Comparison of ENCODE assay signal across 18 cellular contexts in genomic region chr6:52534363-52534762, GRCh38.
"Had no signal": no experiment of that assay in that cellular context is flagged by ENCODE, and none has a peak within 500 bp of the region (broad histone marks: within the 10 kb centered on the region; RNA-seq: fewer than 3 reads in every experiment).

No MANE protein-coding gene starts in this region.

- H3K4me1 ChIP-seq: body of pancreas, prostate gland had no signal

- H3K36me3 ChIP-seq: prostate gland, transverse colon, vagina had no signal

- H3K9me3 ChIP-seq: body of pancreas, esophagus squamous epithelium, prostate gland, transverse colon, vagina had no signal

- DNase-seq: activated effector memory CD4-positive, alpha-beta T cell treated with Interleukin-2 at 50 U/mL for 16 hours; activated naive CD4-positive, alpha-beta T cell treated with anti-CD3 and anti-CD28 coated beads, Interleukin-2, amount 50 U/mL, for 16 hours; body of pancreas; esophagus squamous epithelium; foreskin keratinocyte; kidney glomerular epithelial cell; mesendoderm; natural killer cell; nucleus accumbens; right cardiac atrium; stimulated activated CD4-positive, alpha-beta T cell treated with anti-CD3 and anti-CD28 coated beads, Interleukin-4, amount 100 ng/mL, for 24 hours; T-helper 9 cell; transverse colon had no signal

- H3K27me3 Mint-ChIP-seq: central memory CD8-positive, alpha-beta T cell had no signal

- ATAC-seq: body of pancreas, foreskin keratinocyte, right cardiac atrium had no signal

- H3K36me3 Mint-ChIP-seq: natural killer cell had no signal

- H3K27ac ChIP-seq: body of pancreas, coronary artery, esophagus squamous epithelium, foreskin keratinocyte, prostate gland, skin epidermis, vagina had no signal

- H3K27me3 ChIP-seq: body of pancreas, esophagus squamous epithelium, foreskin keratinocyte, transverse colon, vagina had no signal

- H3K9me3 Mint-ChIP-seq: central memory CD8-positive, alpha-beta T cell; natural killer cell had no signal

- H3K4me3 ChIP-seq: body of pancreas, coronary artery, esophagus squamous epithelium, prostate gland, skin epidermis, transverse colon, vagina had no signal
